25 cellular contexts compared by ENCODE assay signal in the genomic region with DNA sequence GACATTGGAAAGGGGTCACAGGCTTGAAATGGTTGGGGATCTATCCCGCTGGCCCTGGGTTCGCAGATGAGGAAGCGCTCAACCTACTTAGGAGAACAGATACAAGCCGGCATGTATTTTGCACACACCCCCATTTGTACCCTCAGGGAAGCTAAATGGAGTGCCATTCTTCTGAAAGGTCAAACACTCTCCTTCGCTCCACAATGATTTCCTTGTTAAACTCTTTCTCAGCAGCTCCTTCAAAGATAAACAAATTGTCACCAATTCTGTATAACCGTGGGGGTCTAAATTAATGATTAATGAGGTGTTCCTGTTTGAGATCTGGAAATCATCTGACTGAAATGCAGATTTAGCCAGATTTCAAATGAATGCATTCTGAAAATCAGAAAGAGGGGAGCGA.
DNase-seq lines count a peak whose midpoint lies in the region; ATAC-seq, FAIRE-seq and TF ChIP-seq lines count a peak whose summit lies in the region.
"Had no signal": no experiment of that assay in that cellular context is flagged by ENCODE, and none has a peak within 500 bp of the region (broad histone marks: within the 10 kb centered on the region; RNA-seq: fewer than 3 reads in every experiment).

No MANE protein-coding gene starts in this region.

- TF ChIP-seq RAD21 in A549 (conservative IDR thresholded peaks at IDR 0.05 in 1 of 2, IDR thresholded peaks at IDR 0.05 in 1 of 2), result no peak

- H3K27me3 ChIP-seq in SJCRH30, result no peaks in the 10 kb centered on the region

- peaks cover 43% of the 10 kb centered on the region for H3K4me1 Mint-ChIP-seq in neural crest cell
- H3K4me1 Mint-ChIP-seq: B cell had no signal

- no peaks in the 10 kb centered on the region for H3K36me3 Mint-ChIP-seq in neural crest cell (ENCODE audit: low read depth)

- no peak overlapping the region for H3K9ac ChIP-seq in SK-N-MC (ENCODE audit: insufficient read length)
- H3K9ac ChIP-seq: KMS-11 had no signal

- POLR2A ChIA-PET in A549 (lab: Yijun Ruan, JAX), result no interaction called here

- DNase-seq in A549 (ENCODE audit: low read depth in 1 of 2, low spot score in 1 of 2) (no peak), SK-N-MC (ENCODE audit: low read depth, low spot score) (no peak), epithelial cell of proximal tubule (ENCODE audit: low read depth) (peak; percentile 50), neural crest cell (ENCODE audit: low read depth, low spot score) (no peak), HuH-7 (ENCODE audit: low spot score) (no peak), SJCRH30 (no peak), Ammon's horn (ENCODE audit: low spot score) (no peak)
- no peak for DNase-seq in activated CD4-positive, alpha-beta T cell treated with anti-CD3 and anti-CD28 coated beads for 4 hours
- DNase-seq: 8988T, Caco-2, DMS153, GF-D8, IMR-90, NCI-H1092 treated with DMSO at 0.1 percent for 48 hours, NCI-H146, NCI-H2029, NCI-H226, NCI-H510A treated with DMSO at 0.1 percent for 48 hours, NCI-H748 treated with DMSO at 0.1 percent for 48 hours, SHP77 treated with DMSO at 0.1 percent for 48 hours had no signal

- H3K9me3 ChIP-seq in A549 (no peaks in the 10 kb centered on the region), SK-N-MC (ENCODE audit: low read depth, low read length) (no peaks in the 10 kb centered on the region), SJCRH30 (replicated peaks) (no peaks in the 10 kb centered on the region)
- H3K9me3 ChIP-seq: Caco-2 had no signal

- TF ChIP-seq EP300 in A549 (IDR thresholded peaks at IDR 0.05), result no peak

- WGBS in A549 (ENCODE audit: missing lambda C conversion rate), result 36% methylated on average over 7 of the region's 7 CpGs

- H3K36me3 ChIP-seq in SK-N-MC (ENCODE audit: insufficient read depth, low read length), result no peaks in the 10 kb centered on the region
- H3K36me3 ChIP-seq in SJCRH30, result no peaks in the 10 kb centered on the region

- ATAC-seq in A549, result no peak
- ATAC-seq: HCT116 had no signal

- H3K4me1 ChIP-seq in A549, result peaks cover 12% of the 10 kb centered on the region
- peaks cover 17% of the 10 kb centered on the region for H3K4me1 ChIP-seq in SJCRH30
- H3K4me1 ChIP-seq: Caco-2 had no signal

- no peak for FAIRE-seq in A549 (lab: Jason Lieb, UNC)
- FAIRE-seq: H1 had no signal

- TF ChIP-seq CTCF in A549 (IDR thresholded peaks at IDR 0.05) (no peak), epithelial cell of proximal tubule (conservative IDR thresholded peaks at IDR 0.05; ENCODE audit: low read depth, low read length) (no peak), neural crest cell (conservative IDR thresholded peaks at IDR 0.05) (no peak)

- peak overlapping the region; percentile 19 for H3K4me3 Mint-ChIP-seq in neural crest cell
- H3K4me3 Mint-ChIP-seq: B cell had no signal

- peaks cover 43% of the 10 kb centered on the region for H3K27me3 Mint-ChIP-seq in neural crest cell (ENCODE audit: low read depth)

- TF ChIP-seq POLR2A in A549 (IDR thresholded peaks at IDR 0.05; ENCODE audit: low read length), result no peak

- CTCF ChIA-PET in A549 (lab: Yijun Ruan, JAX), result interaction anchor here (0.9 to 1.5 kb wide), 3 partner anchors 8 to 94 kb away, joined by 3 to 5 read pairs (median 3); no protein-coding TSS in a partner anchor

- H3K27ac Mint-ChIP-seq in neural crest cell (ENCODE audit: unreplicated experiment), result no peak overlapping the region
- H3K27ac Mint-ChIP-seq: B cell had no signal

- peak overlapping the region; percentile 52 for H3K4me2 ChIP-seq in A549
- H3K4me2 ChIP-seq: KMS-11 had no signal

- H3K4me3 ChIP-seq in A549 (no peak overlapping the region), SK-N-MC (peak overlapping the region; percentile 47), epithelial cell of proximal tubule (ENCODE audit: low read depth, low read length) (no peak overlapping the region), SJCRH30 (no peak overlapping the region)

- no peaks in the 10 kb centered on the region for H3K9me3 Mint-ChIP-seq in neural crest cell

- H3K27ac ChIP-seq in A549, result no peak overlapping the region
- H3K27ac ChIP-seq in SK-N-MC, result peak overlapping the region; percentile 67; the same call in 1 of the 2 replicates
- no peak overlapping the region for H3K27ac ChIP-seq in SJCRH30
- H3K27ac ChIP-seq: KMS-11, RWPE1 had no signal

TF ChIP-seq in A549, 52 proteins besides CTCF, POLR2A, EP300 and RAD21:
- TF ChIP-seq GATA3 (IDR thresholded peaks at IDR 0.05; ENCODE audit: borderline replicate concordance) (no peak), HOXA7 (CRISPR knock-in tag; IDR thresholded peaks at IDR 0.05) (no peak), HDAC2 (IDR thresholded peaks at IDR 0.05) (no peak), FOSL2 (IDR thresholded peaks at IDR 0.05) (no peak), FOSL2 (CRISPR knock-in tag; IDR thresholded peaks at IDR 0.05) (no peak), PHF8 (IDR thresholded peaks at IDR 0.05; ENCODE audit: borderline replicate concordance, low read depth) (no peak), ESRRA (IDR thresholded peaks at IDR 0.05; ENCODE audit: borderline replicate concordance, low read length) (no peak), EHF (CRISPR knock-in tag; IDR thresholded peaks at IDR 0.05) (no peak), HOXB5 (CRISPR knock-in tag; IDR thresholded peaks at IDR 0.05) (no peak), SMC3 (IDR thresholded peaks at IDR 0.05) (no peak), POLR2AphosphoS2 (conservative IDR thresholded peaks at IDR 0.05; ENCODE audit: low read length) (no peak), HEYL (CRISPR knock-in tag; IDR thresholded peaks at IDR 0.05) (no peak), ZC3H11A (IDR thresholded peaks at IDR 0.05) (no peak), HOXB13 (CRISPR knock-in tag; IDR thresholded peaks at IDR 0.05; ENCODE audit: low read depth) (no peak), RCOR1 (IDR thresholded peaks at IDR 0.05; ENCODE audit: low read depth, low read length) (no peak), MAZ (IDR thresholded peaks at IDR 0.05; ENCODE audit: borderline replicate concordance, low read depth, low read length) (no peak)
- TF ChIP-seq, protein P1, sequence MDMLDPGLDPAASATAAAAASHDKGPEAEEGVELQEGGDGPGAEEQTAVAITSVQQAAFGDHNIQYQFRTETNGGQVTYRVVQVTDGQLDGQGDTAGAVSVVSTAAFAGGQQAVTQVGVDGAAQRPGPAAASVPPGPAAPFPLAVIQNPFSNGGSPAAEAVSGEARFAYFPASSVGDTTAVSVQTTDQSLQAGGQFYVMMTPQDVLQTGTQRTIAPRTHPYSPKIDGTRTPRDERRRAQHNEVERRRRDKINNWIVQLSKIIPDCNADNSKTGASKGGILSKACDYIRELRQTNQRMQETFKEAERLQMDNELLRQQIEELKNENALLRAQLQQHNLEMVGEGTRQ (IDR thresholded peaks at IDR 0.05), result no peak
- TF ChIP-seq, protein P2, sequence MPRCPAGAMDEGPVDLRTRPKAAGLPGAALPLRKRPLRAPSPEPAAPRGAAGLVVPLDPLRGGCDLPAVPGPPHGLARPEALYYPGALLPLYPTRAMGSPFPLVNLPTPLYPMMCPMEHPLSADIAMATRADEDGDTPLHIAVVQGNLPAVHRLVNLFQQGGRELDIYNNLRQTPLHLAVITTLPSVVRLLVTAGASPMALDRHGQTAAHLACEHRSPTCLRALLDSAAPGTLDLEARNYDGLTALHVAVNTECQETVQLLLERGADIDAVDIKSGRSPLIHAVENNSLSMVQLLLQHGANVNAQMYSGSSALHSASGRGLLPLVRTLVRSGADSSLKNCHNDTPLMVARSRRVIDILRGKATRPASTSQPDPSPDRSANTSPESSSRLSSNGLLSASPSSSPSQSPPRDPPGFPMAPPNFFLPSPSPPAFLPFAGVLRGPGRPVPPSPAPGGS (IDR thresholded peaks at IDR 0.05), result no peak
- TF ChIP-seq, protein P3, sequence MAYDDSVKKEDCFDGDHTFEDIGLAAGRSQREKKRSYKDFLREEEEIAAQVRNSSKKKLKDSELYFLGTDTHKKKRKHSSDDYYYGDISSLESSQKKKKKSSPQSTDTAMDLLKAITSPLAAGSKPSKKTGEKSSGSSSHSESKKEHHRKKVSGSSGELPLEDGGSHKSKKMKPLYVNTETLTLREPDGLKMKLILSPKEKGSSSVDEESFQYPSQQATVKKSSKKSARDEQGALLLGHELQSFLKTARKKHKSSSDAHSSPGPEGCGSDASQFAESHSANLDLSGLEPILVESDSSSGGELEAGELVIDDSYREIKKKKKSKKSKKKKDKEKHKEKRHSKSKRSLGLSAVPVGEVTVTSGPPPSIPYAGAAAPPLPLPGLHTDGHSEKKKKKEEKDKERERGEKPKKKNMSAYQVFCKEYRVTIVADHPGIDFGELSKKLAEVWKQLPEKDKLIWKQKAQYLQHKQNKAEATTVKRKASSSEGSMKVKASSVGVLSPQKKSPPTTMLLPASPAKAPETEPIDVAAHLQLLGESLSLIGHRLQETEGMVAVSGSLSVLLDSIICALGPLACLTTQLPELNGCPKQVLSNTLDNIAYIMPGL (CRISPR knock-in tag; IDR thresholded peaks at IDR 0.05; ENCODE audit: borderline replicate concordance), result no peak
- TF ChIP-seq, protein P4, sequence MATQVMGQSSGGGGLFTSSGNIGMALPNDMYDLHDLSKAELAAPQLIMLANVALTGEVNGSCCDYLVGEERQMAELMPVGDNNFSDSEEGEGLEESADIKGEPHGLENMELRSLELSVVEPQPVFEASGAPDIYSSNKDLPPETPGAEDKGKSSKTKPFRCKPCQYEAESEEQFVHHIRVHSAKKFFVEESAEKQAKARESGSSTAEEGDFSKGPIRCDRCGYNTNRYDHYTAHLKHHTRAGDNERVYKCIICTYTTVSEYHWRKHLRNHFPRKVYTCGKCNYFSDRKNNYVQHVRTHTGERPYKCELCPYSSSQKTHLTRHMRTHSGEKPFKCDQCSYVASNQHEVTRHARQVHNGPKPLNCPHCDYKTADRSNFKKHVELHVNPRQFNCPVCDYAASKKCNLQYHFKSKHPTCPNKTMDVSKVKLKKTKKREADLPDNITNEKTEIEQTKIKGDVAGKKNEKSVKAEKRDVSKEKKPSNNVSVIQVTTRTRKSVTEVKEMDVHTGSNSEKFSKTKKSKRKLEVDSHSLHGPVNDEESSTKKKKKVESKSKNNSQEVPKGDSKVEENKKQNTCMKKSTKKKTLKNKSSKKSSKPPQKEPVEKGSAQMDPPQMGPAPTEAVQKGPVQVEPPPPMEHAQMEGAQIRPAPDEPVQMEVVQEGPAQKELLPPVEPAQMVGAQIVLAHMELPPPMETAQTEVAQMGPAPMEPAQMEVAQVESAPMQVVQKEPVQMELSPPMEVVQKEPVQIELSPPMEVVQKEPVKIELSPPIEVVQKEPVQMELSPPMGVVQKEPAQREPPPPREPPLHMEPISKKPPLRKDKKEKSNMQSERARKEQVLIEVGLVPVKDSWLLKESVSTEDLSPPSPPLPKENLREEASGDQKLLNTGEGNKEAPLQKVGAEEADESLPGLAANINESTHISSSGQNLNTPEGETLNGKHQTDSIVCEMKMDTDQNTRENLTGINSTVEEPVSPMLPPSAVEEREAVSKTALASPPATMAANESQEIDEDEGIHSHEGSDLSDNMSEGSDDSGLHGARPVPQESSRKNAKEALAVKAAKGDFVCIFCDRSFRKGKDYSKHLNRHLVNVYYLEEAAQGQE (IDR thresholded peaks at IDR 0.05), result no peak
TF ChIP-seq in A549: peak in this region for 0.
